In the genomic region with DNA sequence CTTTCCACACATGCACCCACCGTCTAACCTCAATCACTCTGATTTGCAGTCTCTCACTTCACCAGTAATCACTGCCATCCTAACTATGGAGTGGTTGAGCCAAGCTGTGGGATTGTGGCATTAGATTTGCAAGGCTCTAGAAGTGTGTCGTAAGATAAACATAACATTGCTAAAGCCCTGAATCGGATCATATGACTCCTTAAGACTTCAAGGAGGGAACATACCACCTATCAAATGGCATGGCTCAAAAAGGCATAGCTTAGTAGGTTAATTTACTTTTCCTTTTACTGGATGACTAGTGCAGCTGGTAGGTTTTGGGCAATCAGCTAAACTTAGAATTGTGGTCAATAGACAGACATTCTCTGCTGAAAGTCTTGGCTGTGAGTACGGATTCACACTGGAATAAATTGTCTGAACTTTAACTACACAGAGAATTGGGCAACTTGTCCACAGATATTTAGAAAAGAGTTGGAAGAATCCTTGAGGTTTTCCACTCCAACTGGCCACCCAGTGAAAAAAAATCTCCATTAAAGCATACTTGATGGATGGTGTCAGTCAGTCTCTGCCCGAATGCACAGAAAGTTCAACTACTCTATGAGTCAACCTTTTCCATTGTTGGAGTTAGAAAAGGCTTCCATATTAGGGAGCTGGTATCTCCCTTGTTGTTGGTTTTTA, we compare ENCODE assay signal across 1 cellular context.
TF ChIP-seq lines count a peak whose summit lies in the region.

No MANE protein-coding gene starts in this region.

TF ChIP-seq in SK-N-SH, 30 proteins besides CTCF, POLR2A, EP300 and RAD21 (continued from another document):
- TF ChIP-seq REST (IDR thresholded peaks at IDR 0.05; ENCODE audit: low read depth, low read length) (no peak), TAF1 (IDR thresholded peaks at IDR 0.05; ENCODE audit: borderline replicate concordance, low read depth, low read length) (no peak), SIN3A (IDR thresholded peaks at IDR 0.05; ENCODE audit: borderline replicate concordance, low read depth, low read length) (no peak), JUND (IDR thresholded peaks at IDR 0.05) (peak; percentile 19; the same call in 1 of the 2 replicates), CHD2 (IDR thresholded peaks at IDR 0.05; ENCODE audit: low read length, partially characterized antibody) (no peak), SMC3 (IDR thresholded peaks at IDR 0.05; ENCODE audit: low read depth, low read length) (no peak), YY1 (IDR thresholded peaks at IDR 0.05; ENCODE audit: low read depth) (peak; percentile 13; the same call in 1 of the 2 replicates), USF1 (IDR thresholded peaks at IDR 0.05; ENCODE audit: borderline replicate concordance, low read depth) (no peak)
- TF ChIP-seq, protein P1, sequence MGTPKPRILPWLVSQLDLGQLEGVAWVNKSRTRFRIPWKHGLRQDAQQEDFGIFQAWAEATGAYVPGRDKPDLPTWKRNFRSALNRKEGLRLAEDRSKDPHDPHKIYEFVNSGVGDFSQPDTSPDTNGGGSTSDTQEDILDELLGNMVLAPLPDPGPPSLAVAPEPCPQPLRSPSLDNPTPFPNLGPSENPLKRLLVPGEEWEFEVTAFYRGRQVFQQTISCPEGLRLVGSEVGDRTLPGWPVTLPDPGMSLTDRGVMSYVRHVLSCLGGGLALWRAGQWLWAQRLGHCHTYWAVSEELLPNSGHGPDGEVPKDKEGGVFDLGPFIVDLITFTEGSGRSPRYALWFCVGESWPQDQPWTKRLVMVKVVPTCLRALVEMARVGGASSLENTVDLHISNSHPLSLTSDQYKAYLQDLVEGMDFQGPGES (IDR thresholded peaks at IDR 0.05; ENCODE audit: low read depth, low read length): no peak
- TF ChIP-seq, protein P2, sequence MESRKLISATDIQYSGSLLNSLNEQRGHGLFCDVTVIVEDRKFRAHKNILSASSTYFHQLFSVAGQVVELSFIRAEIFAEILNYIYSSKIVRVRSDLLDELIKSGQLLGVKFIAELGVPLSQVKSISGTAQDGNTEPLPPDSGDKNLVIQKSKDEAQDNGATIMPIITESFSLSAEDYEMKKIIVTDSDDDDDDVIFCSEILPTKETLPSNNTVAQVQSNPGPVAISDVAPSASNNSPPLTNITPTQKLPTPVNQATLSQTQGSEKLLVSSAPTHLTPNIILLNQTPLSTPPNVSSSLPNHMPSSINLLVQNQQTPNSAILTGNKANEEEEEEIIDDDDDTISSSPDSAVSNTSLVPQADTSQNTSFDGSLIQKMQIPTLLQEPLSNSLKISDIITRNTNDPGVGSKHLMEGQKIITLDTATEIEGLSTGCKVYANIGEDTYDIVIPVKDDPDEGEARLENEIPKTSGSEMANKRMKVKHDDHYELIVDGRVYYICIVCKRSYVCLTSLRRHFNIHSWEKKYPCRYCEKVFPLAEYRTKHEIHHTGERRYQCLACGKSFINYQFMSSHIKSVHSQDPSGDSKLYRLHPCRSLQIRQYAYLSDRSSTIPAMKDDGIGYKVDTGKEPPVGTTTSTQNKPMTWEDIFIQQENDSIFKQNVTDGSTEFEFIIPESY (IDR thresholded peaks at IDR 0.05; ENCODE audit: borderline replicate concordance, low read depth): no peak
